20 cellular contexts compared by ENCODE assay signal in the genomic region with DNA sequence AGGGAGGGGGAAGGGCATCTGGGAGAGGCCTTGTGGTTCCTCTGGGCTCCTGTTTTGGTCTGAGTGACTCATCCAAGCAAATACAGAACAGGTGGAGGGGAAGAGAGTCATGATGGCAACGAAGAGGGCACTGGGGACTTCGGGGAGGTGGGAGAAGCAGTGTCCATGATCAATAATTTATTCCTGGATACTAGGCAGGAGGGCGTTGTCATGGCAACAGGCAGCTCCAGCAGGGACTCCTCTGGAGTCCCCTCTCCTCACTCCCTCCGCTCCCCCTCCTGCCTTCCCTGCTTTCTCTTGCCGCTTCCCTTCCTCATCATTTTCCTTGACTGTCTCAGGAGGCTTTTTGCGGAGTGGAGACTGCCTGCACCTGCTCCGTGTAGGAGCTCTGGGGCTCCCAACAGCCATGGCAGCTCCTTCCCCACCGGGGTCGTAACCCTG. TPM values are rescaled to one million over a fixed set of nuclear protein-coding genes. Genes with fewer than 3 reads are reported as not detected.
DNase-seq lines count a peak whose midpoint lies in the region; ATAC-seq, FAIRE-seq and TF ChIP-seq lines count a peak whose summit lies in the region.
"Had no signal": no experiment of that assay in that cellular context is flagged by ENCODE, and none has a peak within 500 bp of the region (broad histone marks: within the 10 kb centered on the region; RNA-seq: fewer than 3 reads in every experiment).

No MANE protein-coding gene starts in this region.

- H3K27ac ChIP-seq in K562 (ENCODE audit: extremely low read depth, low read depth, low read length) (no peak overlapping the region), neuronal stem cell (replicated peaks; ENCODE audit: low read length) (no peak overlapping the region)
- H3K27ac ChIP-seq: A549, spleen had no signal

- H3K79me1 ChIP-seq in neuronal stem cell (ENCODE audit: low read depth, low read length), result no peaks in the 10 kb centered on the region

- intact Hi-C loops in K562 (cut with micrococcal nuclease), result no loop called here

- TF ChIP-seq CTCF in K562 (IDR thresholded peaks at IDR 0.05 in 2 of 3, conservative IDR thresholded peaks at IDR 0.05 in 1 of 3; ENCODE audit: insufficient read depth in 2 of 3, low read depth in 1 of 3, low read length in 3 of 3), result no peak
- TF ChIP-seq CTCF in type B pancreatic cell (conservative IDR thresholded peaks at IDR 0.05), result no peak
- no peak for TF ChIP-seq CTCF in D721Med (IDR thresholded peaks at IDR 0.05; ENCODE audit: insufficient read depth, missing control alignments)

- peak; percentile 65 for DNase-seq in NCI-H2029 (lab: John Stamatoyannopoulos, UW)
- DNase-seq in NCI-H2029 treated with DMSO at 0.1 percent for 48 hours (lab: John Stamatoyannopoulos, UW), result no peak
- DNase-seq in NCI-H2171 treated with DMSO at 0.1 percent for 48 hours (lab: John Stamatoyannopoulos, UW), result peak; percentile 88
- no peak for DNase-seq in K562 (ENCODE audit: extremely low read depth in 1 of 4, low spot score in 3 of 4)
- peak; percentile 12 for DNase-seq in neuronal stem cell (ENCODE audit: low spot score)
- DNase-seq in type B pancreatic cell (ENCODE audit: extremely low spot score, unreplicated experiment), result no peak
- DNase-seq in D721Med (ENCODE audit: insufficient read length, low spot score), result no peak
- DNase-seq: activated CD4-positive, alpha-beta T cell treated with anti-CD3 and anti-CD28 coated beads, Interleukin-2, amount 50 U/mL, for 4 hours; effector CD4-positive, alpha-beta T cell; foreskin melanocyte; H9; Karpas-422; mesenchymal stem cell; NCI-H526 treated with DMSO at 0.1 percent for 48 hours; spleen; T-helper 9 cell had no signal

- no peak for FAIRE-seq in K562 (lab: Jason Lieb, UNC)
- FAIRE-seq in D721Med (lab: Jason Lieb, UNC), result no peak
- FAIRE-seq: A549 had no signal

- no peaks in the 10 kb centered on the region for H3K36me3 Mint-ChIP-seq in type B pancreatic cell

- no peaks in the 10 kb centered on the region for H3K4me1 Mint-ChIP-seq in type B pancreatic cell (ENCODE audit: unreplicated experiment)

- no peaks in the 10 kb centered on the region for H3K79me2 ChIP-seq in K562 (ENCODE audit: control insufficient read depth, insufficient read depth, low read length)

- in situ Hi-C loops in K562 (cut with MboI), result no loop called here

- no peak overlapping the region for H4K8ac ChIP-seq in neuronal stem cell (ENCODE audit: low read depth, low read length)

- H2AFZ ChIP-seq in K562 (ENCODE audit: low read depth, low read length), result no peak overlapping the region
- H2AFZ ChIP-seq in neuronal stem cell (ENCODE audit: low read length), result peak overlapping the region; percentile 72

- H3K36me3 ChIP-seq in K562 (ENCODE audit: control insufficient read depth, insufficient read depth, low read length), result no peaks in the 10 kb centered on the region
- no peaks in the 10 kb centered on the region for H3K36me3 ChIP-seq in neuronal stem cell (replicated peaks in 1 of 2; ENCODE audit: control insufficient read depth in 2 of 2, insufficient read depth in 2 of 2, low read length in 2 of 2)
- H3K36me3 ChIP-seq: spleen had no signal

- no peak overlapping the region for H2BK12ac ChIP-seq in neuronal stem cell (ENCODE audit: low read length)

- peaks cover 43% of the 10 kb centered on the region for H3K27me3 Mint-ChIP-seq in type B pancreatic cell

- no TSS peak for BruUV-seq in K562 (replicated peaks; lab: Mats Ljungman, UMichigan)

- H4K91ac ChIP-seq in neuronal stem cell (ENCODE audit: low read depth, low read length, poor library complexity), result no peak overlapping the region

- H3K18ac ChIP-seq in neuronal stem cell (ENCODE audit: low read length), result peak overlapping the region; percentile 78

- no peak overlapping the region for H3K4me2 ChIP-seq in K562 (ENCODE audit: insufficient read depth, low read length)
- H3K4me2 ChIP-seq in neuronal stem cell (ENCODE audit: insufficient read depth, low read length, poor library complexity, severe bottlenecking), result no peak overlapping the region
- H3K4me2 ChIP-seq: A549 had no signal

- H3K9me3 Mint-ChIP-seq in type B pancreatic cell, result no peaks in the 10 kb centered on the region
- H3K9me3 Mint-ChIP-seq: activated T-helper 2 cell treated with anti-CD3 and anti-CD28 coated beads, Interferon-gamma antibody, Interleukin-2, Interleukin-4, amounts not matched to agents 10 μg/mL and 5 μg/mL and 100 μg/mL, durations not matched to agents 14 hours and 24 hours and 36 hours; H9 had no signal

- no peak overlapping the region for H3K27ac Mint-ChIP-seq in type B pancreatic cell
- H3K27ac Mint-ChIP-seq: activated T-helper 2 cell treated with anti-CD3 and anti-CD28 coated beads, Interferon-gamma antibody, Interleukin-2, Interleukin-4, amounts not matched to agents 10 μg/mL and 5 μg/mL and 100 μg/mL, durations not matched to agents 14 hours and 24 hours and 36 hours had no signal

- H3K27me3 ChIP-seq in K562 (ENCODE audit: control insufficient read depth in 2 of 2, insufficient read depth in 2 of 2, low read length in 2 of 2) (peaks cover 2 to 27% of the 10 kb centered on the region in 2 experiments; a peak in 3 of 5 replicates), neuronal stem cell (ENCODE audit: control insufficient read depth in 3 of 3, insufficient read depth in 3 of 3, low read depth in 1 of 3, low read length in 3 of 3) (no peaks in the 10 kb centered on the region)

- no peak overlapping the region for H3K23ac ChIP-seq in neuronal stem cell (ENCODE audit: low read depth, low read length, poor library complexity)

- no peak for ATAC-seq in K562
- ATAC-seq in HG02763 (IDR thresholded peaks at IDR 0.05; ENCODE audit: unreplicated experiment), result no peak
- ATAC-seq: A549 had no signal

- peaks cover 17% of the 10 kb centered on the region for H4K20me1 ChIP-seq in K562 (replicated peaks; ENCODE audit: control insufficient read depth, insufficient read depth, low read length)

- H3K4me3 Mint-ChIP-seq in type B pancreatic cell, result no peak overlapping the region

- TF ChIP-seq RAD21 in K562 (CRISPR knock-in tag; conservative IDR thresholded peaks at IDR 0.05 in 1 of 2, IDR thresholded peaks at IDR 0.05 in 1 of 2), result no peak

- no peak overlapping the region for H3K4ac ChIP-seq in neuronal stem cell (ENCODE audit: low read length)

- no peak overlapping the region for H2BK120ac ChIP-seq in neuronal stem cell (ENCODE audit: low read depth, low read length)

- no peak overlapping the region for H2AK5ac ChIP-seq in neuronal stem cell (ENCODE audit: low read depth, low read length)

- no peak overlapping the region for H2BK15ac ChIP-seq in neuronal stem cell (ENCODE audit: low read length)

- H3K9me1 ChIP-seq in K562 (ENCODE audit: control insufficient read depth, insufficient read depth, low read length), result no peaks in the 10 kb centered on the region

- TF ChIP-seq POLR2A in K562 (conservative IDR thresholded peaks at IDR 0.05), result no peak

- POLR2A ChIA-PET in K562 (lab: Yijun Ruan, JAX), result no interaction called here

- 3% methylated on average over 9 of the region's 9 CpGs for WGBS in K562 (ENCODE audit: insufficient coverage, low coverage, missing lambda C conversion rate)
- WGBS in neuronal stem cell (ENCODE audit: extremely low coverage in 2 of 2, insufficient read length in 2 of 2, insufficient replicate concordance in 1 of 2), 2 donors, result no CpG with 5 or more reads among the region's 9 CpGs

- no peak for TF ChIP-seq EP300 in K562 (IDR thresholded peaks at IDR 0.05; ENCODE audit: low read length)

- H3K9ac ChIP-seq in K562 (ENCODE audit: insufficient read depth in 1 of 2, low read depth in 2 of 2, low read length in 2 of 2) (no peak overlapping the region), neuronal stem cell (ENCODE audit: low read depth, low read length, poor library complexity) (no peak overlapping the region)

- H3K14ac ChIP-seq in neuronal stem cell (ENCODE audit: low read length), result no peak overlapping the region

- CTCF ChIA-PET in K562 (lab: Yijun Ruan, JAX; ENCODE audit: low intra/inter-chr PET ratio), result no interaction called here

- H2BK5ac ChIP-seq in neuronal stem cell (ENCODE audit: low read length), result no peak overlapping the region

- H3K4me1 ChIP-seq in K562 (replicated peaks in 1 of 2; ENCODE audit: control insufficient read depth in 2 of 2, insufficient read depth in 2 of 2, low read length in 2 of 2) (peaks cover 0 to 6% of the 10 kb centered on the region in 2 experiments; a peak in 3 of 5 replicates), neuronal stem cell (ENCODE audit: control insufficient read depth in 2 of 2, insufficient read depth in 1 of 2, low read depth in 1 of 2, low read length in 2 of 2) (peaks cover 8 to 10% of the 10 kb centered on the region in 2 donors)
- H3K4me1 ChIP-seq: A549, spleen had no signal

- H3K9me3 ChIP-seq in K562 (replicated peaks; ENCODE audit: control insufficient read depth, insufficient read depth, low read depth, low read length) (no peaks in the 10 kb centered on the region), neuronal stem cell (replicated peaks in 1 of 2; ENCODE audit: control insufficient read depth in 2 of 2, insufficient read depth in 1 of 2, low read depth in 1 of 2, low read length in 2 of 2) (no peaks in the 10 kb centered on the region)
- H3K9me3 ChIP-seq: A549, spleen had no signal

- H3K4me3 ChIP-seq in K562, result no peak overlapping the region
- H3K4me3 ChIP-seq in neuronal stem cell (ENCODE audit: low read length in 2 of 2), result no peak overlapping the region
- H3K4me3 ChIP-seq: A549, spleen had no signal

RNA-seq across cellular contexts. Expression of a gene that starts 12.3 kb away (rescaled TPM):
- total RNA-seq in K562 (2011; cell fraction: chromatin; rRNA removed; ENCODE audit: low replicate concordance), result not detected in 2 replicates
- not detected in 2 replicates for total RNA-seq in K562 (2011; cell fraction: nucleolus; rRNA removed)
- total RNA-seq in K562 (2011; cell fraction: nucleoplasm; rRNA removed), result 0.92 TPM in 1 of 2 replicates, not detected in the other
- total RNA-seq in K562 (2014; rRNA removed), result not detected in 2 replicates
- not detected in 2 replicates for total RNA-seq in K562 (2014; rRNA removed; fragmentation: Illumina TruSeq; extraction: Trizol)
- not detected in 2 replicates for total RNA-seq in K562 (2015; rRNA removed; fragmentation: Illumina TruSeq; extraction: Trizol)
- total RNA-seq in K562 (2021), result 0.04 and 0.16 TPM in 2 replicates
- 0.03 TPM in 1 of 2 replicates, not detected in the other for polyA plus RNA-seq in K562 (2011; rRNA removed)
- polyA plus RNA-seq in K562 (2011; cell fraction: cytosol; rRNA removed), result not detected in 2 replicates
- 0.14 TPM in 1 of 2 replicates, not detected in the other for polyA plus RNA-seq in K562 (2011; cell fraction: nucleus; rRNA removed)
- polyA plus RNA-seq in K562 (2012), result 0.05 and 0.58 TPM in 2 replicates
- polyA plus RNA-seq in K562 (2014; fragmentation: Illumina TruSeq; extraction: Trizol), result 0.06 TPM in 1 of 2 replicates, not detected in the other
- not detected for polyA plus RNA-seq in K562 (2014; fragmentation: Nextera tagmentation; extraction: Ambion mirVana)
- not detected in 2 replicates for polyA plus RNA-seq in K562 (2014; rRNA removed)
- not detected in 2 replicates for polyA minus RNA-seq in K562 (2011; rRNA and poly(A)+ RNA removed)
- polyA minus RNA-seq in K562 (2011; cell fraction: cytosol; rRNA and poly(A)+ RNA removed), result not detected in 2 replicates
- polyA minus RNA-seq in K562 (2011; cell fraction: nucleus; rRNA and poly(A)+ RNA removed), result not detected in 2 replicates
- polyA plus RNA-seq in neuronal stem cell (2013, experiment 1 of 2), result 1.2 TPM
- 1.2 TPM for polyA plus RNA-seq in neuronal stem cell (2013, experiment 2 of 2)
- 16.4 and 20.0 TPM in 2 replicates for total RNA-seq in type B pancreatic cell (ENCODE audit: low replicate concordance)
- total RNA-seq: osteocyte had no signal

Comparison
In these comparisons a context has a peak if more than half of its experiments do, and no peak if none do; other contexts are left out.
1. DNase-seq: peak in NCI-H2029 (single experiment), NCI-H2171 treated with DMSO at 0.1 percent for 48 hours (single experiment) and neuronal stem cell (single experiment); none in NCI-H2029 treated with DMSO at 0.1 percent for 48 hours (single experiment), K562 (0 of 4), type B pancreatic cell (single experiment) and D721Med (single experiment).